ENCODE assay signal across 28 cellular contexts in the genomic region with DNA sequence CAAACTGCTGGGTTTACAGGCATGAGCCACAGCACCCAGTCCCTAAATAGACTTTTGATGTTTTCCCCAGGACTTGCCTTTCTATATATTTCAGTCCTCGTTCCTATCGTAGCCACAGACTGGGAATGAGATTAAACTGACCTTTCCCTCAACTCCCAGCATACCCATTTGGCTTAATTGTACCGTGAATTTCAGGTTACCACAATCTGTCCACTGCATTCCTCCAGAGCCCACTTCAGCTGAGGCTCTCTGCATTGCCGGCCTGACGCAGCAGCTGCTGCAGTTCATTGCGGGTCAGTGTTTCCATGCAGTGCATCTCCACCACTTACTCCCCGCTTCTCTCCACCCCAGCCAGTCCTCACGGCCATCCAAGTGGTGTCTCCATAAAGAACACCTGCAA.
"Had no signal": no experiment of that assay in that cellular context is flagged by ENCODE, and none has a peak within 500 bp of the region (broad histone marks: within the 10 kb centered on the region; RNA-seq: fewer than 3 reads in every experiment).

No MANE protein-coding gene starts in this region.

- H3K36me3 ChIP-seq: ascending aorta, breast epithelium, cardiac muscle cell, colonic mucosa had no signal

- H3K4me1 ChIP-seq: ascending aorta, breast epithelium, colonic mucosa, gastroesophageal sphincter had no signal

- H3K4me3 Mint-ChIP-seq: activated CD4-positive, alpha-beta memory T cell treated with anti-CD3 and anti-CD28 coated beads for 36 hours; activated CD4-positive, alpha-beta T cell treated with anti-CD3 and anti-CD28 coated beads for 36 hours; activated CD4-positive, alpha-beta T cell treated with anti-CD3 and anti-CD28 coated beads, Interleukin-2, amount 10 ng/mL, durations not matched to agents 24 days and 14 days; activated CD8-positive, alpha-beta memory T cell treated with anti-CD3 and anti-CD28 coated beads, Interleukin-2, amount 10 ng/mL, durations not matched to agents 7 days and 5 days; activated CD8-positive, alpha-beta T cell treated with anti-CD3 and anti-CD28 coated beads, Interleukin-2, amount 10 ng/mL, durations not matched to agents 7 days and 5 days; activated naive CD4-positive, alpha-beta T cell treated with anti-CD3 and anti-CD28 coated beads, Interleukin-2, amount 10 ng/mL, durations not matched to agents 7 days and 5 days; activated naive CD8-positive, alpha-beta T cell treated with anti-CD3 and anti-CD28 coated beads, Interleukin-2, amount 10 ng/mL, durations not matched to agents 7 days and 5 days; activated T-helper 1 cell treated with anti-CD3 and anti-CD28 coated beads, Interleukin-12 subunit alpha, Interleukin-12 subunit beta, Interleukin-2, Interleukin-4 antibody, amounts not matched to agents 30 ng/mL and 10 ng/mL and 1 ng/mL, durations not matched to agents 14 hours and 24 hours and 36 hours; brain had no signal

- H3K27me3 ChIP-seq: ascending aorta, breast epithelium, cardiac muscle cell, colonic mucosa, gastroesophageal sphincter had no signal

- H3K36me3 Mint-ChIP-seq: activated CD4-positive, alpha-beta memory T cell treated with anti-CD3 and anti-CD28 coated beads for 36 hours; activated CD8-positive, alpha-beta memory T cell treated with anti-CD3 and anti-CD28 coated beads, Interleukin-2, amount 10 ng/mL, durations not matched to agents 7 days and 5 days; activated naive CD4-positive, alpha-beta T cell treated with anti-CD3 and anti-CD28 coated beads, Interleukin-2, amount 10 ng/mL, durations not matched to agents 7 days and 5 days; activated naive CD4-positive, alpha-beta T cell treated with anti-CD3 and anti-CD28 coated beads, Interleukin-2, amount 50 U/mL, for 72 hours; activated naive CD8-positive, alpha-beta T cell treated with anti-CD3 and anti-CD28 coated beads, Interleukin-2, amount 10 ng/mL, durations not matched to agents 7 days and 5 days had no signal

- H3K9me3 Mint-ChIP-seq: activated CD4-positive, alpha-beta memory T cell treated with anti-CD3 and anti-CD28 coated beads for 36 hours; activated CD4-positive, alpha-beta T cell treated with anti-CD3 and anti-CD28 coated beads, Interleukin-2, amount 10 ng/mL, durations not matched to agents 24 days and 14 days; activated naive CD4-positive, alpha-beta T cell treated with anti-CD3 and anti-CD28 coated beads, Interleukin-2, amount 10 ng/mL, durations not matched to agents 7 days and 5 days; activated naive CD8-positive, alpha-beta T cell treated with anti-CD3 and anti-CD28 coated beads, Interleukin-2, amount 10 ng/mL, durations not matched to agents 7 days and 5 days; activated T-helper 1 cell treated with anti-CD3 and anti-CD28 coated beads, Interleukin-12 subunit alpha, Interleukin-12 subunit beta, Interleukin-2, Interleukin-4 antibody, amounts not matched to agents 30 ng/mL and 10 ng/mL and 1 ng/mL, durations not matched to agents 14 hours and 24 hours and 36 hours had no signal

- H3K4me1 Mint-ChIP-seq: activated CD4-positive, alpha-beta T cell treated with anti-CD3 and anti-CD28 coated beads, Interleukin-2, amount 10 ng/mL, durations not matched to agents 24 days and 14 days; activated CD8-positive, alpha-beta memory T cell treated with anti-CD3 and anti-CD28 coated beads, Interleukin-2, amount 10 ng/mL, durations not matched to agents 7 days and 5 days; activated naive CD8-positive, alpha-beta T cell treated with anti-CD3 and anti-CD28 coated beads, Interleukin-2, amount 10 ng/mL, durations not matched to agents 7 days and 5 days had no signal

- H3K27ac Mint-ChIP-seq: activated CD4-positive, alpha-beta memory T cell treated with anti-CD3 and anti-CD28 coated beads for 36 hours; activated CD4-positive, alpha-beta T cell treated with anti-CD3 and anti-CD28 coated beads for 36 hours; activated CD4-positive, alpha-beta T cell treated with anti-CD3 and anti-CD28 coated beads, Interleukin-2, amount 10 ng/mL, durations not matched to agents 24 days and 14 days; activated CD8-positive, alpha-beta memory T cell treated with anti-CD3 and anti-CD28 coated beads, Interleukin-2, amount 10 ng/mL, durations not matched to agents 7 days and 5 days; activated CD8-positive, alpha-beta T cell treated with anti-CD3 and anti-CD28 coated beads, Interleukin-2, amount 10 ng/mL, durations not matched to agents 7 days and 5 days; activated naive CD8-positive, alpha-beta T cell treated with anti-CD3 and anti-CD28 coated beads, Interleukin-2, amount 10 ng/mL, durations not matched to agents 7 days and 5 days; activated T-helper 1 cell treated with anti-CD3 and anti-CD28 coated beads, Interleukin-12 subunit alpha, Interleukin-12 subunit beta, Interleukin-2, Interleukin-4 antibody, amounts not matched to agents 30 ng/mL and 10 ng/mL and 1 ng/mL, durations not matched to agents 14 hours and 24 hours and 36 hours had no signal

- H3K27ac ChIP-seq: ascending aorta, breast epithelium, cardiac muscle cell, colonic mucosa, gastroesophageal sphincter had no signal

- H3K4me3 ChIP-seq: ascending aorta, breast epithelium, cardiac muscle cell, colonic mucosa, gastroesophageal sphincter had no signal

- DNase-seq: activated CD4-positive, alpha-beta memory T cell treated with anti-CD3 and anti-CD28 coated beads for 36 hours; activated CD4-positive, alpha-beta T cell treated with anti-CD3 and anti-CD28 coated beads for 36 hours; activated CD4-positive, alpha-beta T cell treated with anti-CD3 and anti-CD28 coated beads, Interleukin-2, amount 10 ng/mL, durations not matched to agents 24 days and 14 days; activated CD4-positive, CD25-positive, alpha-beta regulatory T cell; activated CD4-positive, CD25-positive, alpha-beta regulatory T cell treated with anti-CD3 and anti-CD28 coated beads, Interleukin-2, amount 50 U/mL, for 72 hours; activated CD8-positive, alpha-beta memory T cell treated with anti-CD3 and anti-CD28 coated beads, Interleukin-2, amount 10 ng/mL, durations not matched to agents 7 days and 5 days; activated CD8-positive, alpha-beta memory T cell treated with anti-CD3 and anti-CD28 coated beads, Interleukin-2, amount 50 U/mL, for 4 hours; activated CD8-positive, alpha-beta T cell treated with anti-CD3 and anti-CD28 coated beads, Interleukin-2, amount 10 ng/mL, durations not matched to agents 7 days and 5 days; activated gamma-delta T cell; activated naive CD4-positive, alpha-beta T cell; activated naive CD4-positive, alpha-beta T cell treated with anti-CD3 and anti-CD28 coated beads, Interleukin-2, amount 10 ng/mL, durations not matched to agents 7 days and 5 days; activated naive CD8-positive, alpha-beta T cell treated with anti-CD3 and anti-CD28 coated beads, Interleukin-2, amount 10 ng/mL, durations not matched to agents 7 days and 5 days; activated T-cell treated with anti-CD3 and anti-CD28 coated beads, Interleukin-2, amount 50 U/mL, for 1 hour; activated T-cell treated with anti-CD3 and anti-CD28 coated beads, Interleukin-2, amount 50 U/mL, for 48 hours; central memory CD4-positive, alpha-beta T cell; cerebellar nuclear complex; colonic mucosa; effector CD8-positive, alpha-beta T cell; foreskin melanocyte; T-helper 2 cell had no signal

- ATAC-seq: activated CD4-positive, alpha-beta T cell treated with anti-CD3 and anti-CD28 coated beads for 36 hours; activated CD8-positive, alpha-beta memory T cell treated with anti-CD3 and anti-CD28 coated beads, Interleukin-2, amount 10 ng/mL, durations not matched to agents 7 days and 5 days; activated CD8-positive, alpha-beta T cell treated with anti-CD3 and anti-CD28 coated beads, Interleukin-2, amount 10 ng/mL, durations not matched to agents 7 days and 5 days; activated naive CD4-positive, alpha-beta T cell treated with anti-CD3 and anti-CD28 coated beads, Interleukin-2, amount 50 U/mL, for 72 hours; esophagus mucosa; gastroesophageal sphincter had no signal

- H3K9me3 ChIP-seq: ascending aorta, breast epithelium, colonic mucosa, gastroesophageal sphincter had no signal
